In the genomic region with DNA sequence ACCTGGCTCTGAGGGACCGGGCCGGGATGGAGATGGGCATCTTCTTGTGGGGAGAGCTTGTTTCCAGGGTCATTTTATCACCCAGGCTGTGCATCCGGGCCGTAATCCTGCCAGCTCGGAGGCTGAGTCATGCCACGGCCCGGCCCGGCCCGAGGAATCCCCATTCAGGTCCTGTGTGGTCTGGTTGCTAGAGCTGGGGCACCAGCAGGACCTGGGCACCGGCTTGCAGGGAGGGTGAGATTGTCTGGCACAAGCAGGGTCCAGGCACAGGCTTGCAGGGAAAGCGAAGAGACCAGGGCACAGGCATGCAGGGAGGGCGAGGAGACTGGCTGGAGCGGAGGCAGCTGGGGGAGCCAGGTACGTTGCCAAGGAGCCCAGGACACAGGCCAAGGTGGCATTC, we compare ENCODE assay signal across 10 cellular contexts.
DNase-seq lines count a peak whose midpoint lies in the region; ATAC-seq, FAIRE-seq and TF ChIP-seq lines count a peak whose summit lies in the region.
"Had no signal": no experiment of that assay in that cellular context is flagged by ENCODE, and none has a peak within 500 bp of the region (broad histone marks: within the 10 kb centered on the region; RNA-seq: fewer than 3 reads in every experiment).

No MANE protein-coding gene starts in this region.

- H3K4me3 Mint-ChIP-seq in dendritic cell treated with granulocyte-macrophage colony-stimulating factor and Interleukin-4, amounts not matched to agents 40 ng/mL and 50 ng/mL, for 4 days, result no peak overlapping the region
- H3K4me3 Mint-ChIP-seq in activated CD4-positive, alpha-beta T cell treated with anti-CD3 and anti-CD28 coated beads for 36 hours, result no peak overlapping the region

- TF ChIP-seq CTCF in liver (IDR thresholded peaks at IDR 0.05; ENCODE audit: low read depth, low read length, missing input control) (no peak), HepG2 (CRISPR knock-in tag; IDR thresholded peaks at IDR 0.05) (no peak), vagina (IDR thresholded peaks at IDR 0.05) (peak in 1 of 3 experiments; percentile 23)

- no peaks in the 10 kb centered on the region for H3K9me3 Mint-ChIP-seq in dendritic cell treated with granulocyte-macrophage colony-stimulating factor and Interleukin-4, amounts not matched to agents 40 ng/mL and 50 ng/mL, for 4 days
- H3K9me3 Mint-ChIP-seq in activated CD4-positive, alpha-beta T cell treated with anti-CD3 and anti-CD28 coated beads for 36 hours (ENCODE audit: low read depth), result no peaks in the 10 kb centered on the region

- H3K36me3 Mint-ChIP-seq in dendritic cell treated with granulocyte-macrophage colony-stimulating factor and Interleukin-4, amounts not matched to agents 40 ng/mL and 50 ng/mL, for 4 days (ENCODE audit: low read depth), result peaks cover 100% of the 10 kb centered on the region
- peaks cover 7% of the 10 kb centered on the region for H3K36me3 Mint-ChIP-seq in activated CD4-positive, alpha-beta T cell treated with anti-CD3 and anti-CD28 coated beads for 36 hours (ENCODE audit: low read depth)

- H3K36me3 ChIP-seq in liver (ENCODE audit: control insufficient read depth in 4 of 4, insufficient read depth in 3 of 4, low read depth in 1 of 4, low read length in 3 of 4), result peaks cover 11 to 46% (median 23%) of the 10 kb centered on the region in 4 donors
- peaks cover 10% of the 10 kb centered on the region in 2 experiments; a peak in 3 of 5 replicates for H3K36me3 ChIP-seq in HepG2 (replicated peaks in 1 of 2; ENCODE audit: control insufficient read depth in 1 of 2, insufficient read depth in 2 of 2, low read length in 2 of 2)
- H3K36me3 ChIP-seq in vagina, result peaks cover 0 to 43% of the 10 kb centered on the region in 2 donors

- TF ChIP-seq POLR2A in HepG2 (IDR thresholded peaks at IDR 0.05; ENCODE audit: insufficient read depth in 1 of 2, low read depth in 2 of 2, low read length in 2 of 2) (no peak), vagina (IDR thresholded peaks at IDR 0.05) (no peak)

- in situ Hi-C loops in HepG2 (cut with HindIII; ENCODE audit: extremely low pct_ligation_motif_present, low pct_unique_long_range_greater_than_20kb), result no loop called here

- H2AFZ ChIP-seq in HepG2 (ENCODE audit: low read length), result no peak overlapping the region

- POLR2A ChIA-PET in HepG2 (lab: Yijun Ruan, JAX), result no interaction called here
- POLR2A ChIA-PET in activated CD4-positive, alpha-beta T cell treated with anti-CD3 and anti-CD28 coated beads for 36 hours (lab: Charles Lee), result no interaction called here

- TF ChIP-seq EP300 in HepG2 (IDR thresholded peaks at IDR 0.05; ENCODE audit: low read depth in 2 of 2, low read length in 2 of 2), result no peak
- no peak for TF ChIP-seq EP300 in HepG2 (CRISPR knock-in tag; IDR thresholded peaks at IDR 0.05; ENCODE audit: borderline replicate concordance)

- peak overlapping the region; percentile 63 for H3K27ac Mint-ChIP-seq in dendritic cell treated with granulocyte-macrophage colony-stimulating factor and Interleukin-4, amounts not matched to agents 40 ng/mL and 50 ng/mL, for 4 days
- H3K27ac Mint-ChIP-seq in activated CD4-positive, alpha-beta T cell treated with anti-CD3 and anti-CD28 coated beads for 36 hours, result no peak overlapping the region

- CTCF ChIA-PET in HepG2 (lab: Yijun Ruan, JAX; ENCODE audit: low intra/inter-chr PET ratio, low total read pairs), result no interaction called here
- CTCF ChIA-PET in activated CD4-positive, alpha-beta T cell treated with anti-CD3 and anti-CD28 coated beads for 36 hours (lab: Charles Lee), result no interaction called here

- H4K20me1 ChIP-seq in HepG2 (ENCODE audit: insufficient read depth, low read length), result no peaks in the 10 kb centered on the region

- no peaks in the 10 kb centered on the region for H3K9me3 ChIP-seq in liver (ENCODE audit: control insufficient read depth in 4 of 4, low read length in 3 of 4)
- H3K9me3 ChIP-seq in HepG2 (ENCODE audit: low read length), result no peaks in the 10 kb centered on the region
- no peaks in the 10 kb centered on the region for H3K9me3 ChIP-seq in vagina

- no peak overlapping the region for H3K9ac ChIP-seq in liver (ENCODE audit: low read depth in 1 of 2, low read length in 2 of 2)
- no peak overlapping the region for H3K9ac ChIP-seq in HepG2 (ENCODE audit: insufficient read depth, low read depth, low read length)

- no peaks in the 10 kb centered on the region for H3K27me3 Mint-ChIP-seq in dendritic cell treated with granulocyte-macrophage colony-stimulating factor and Interleukin-4, amounts not matched to agents 40 ng/mL and 50 ng/mL, for 4 days
- no peaks in the 10 kb centered on the region for H3K27me3 Mint-ChIP-seq in activated CD4-positive, alpha-beta T cell treated with anti-CD3 and anti-CD28 coated beads for 36 hours

- H3K79me2 ChIP-seq in HepG2 (ENCODE audit: insufficient read depth, low read length), result no peaks in the 10 kb centered on the region

- no peak for FAIRE-seq in HepG2 (lab: Jason Lieb, UNC)

- H3K4me3 ChIP-seq in liver (ENCODE audit: low read depth in 1 of 3, low read length in 3 of 3) (no peak overlapping the region), HepG2 (replicated peaks in 1 of 3; ENCODE audit: insufficient read depth in 1 of 3, low read depth in 2 of 3, low read length in 3 of 3) (no peak overlapping the region), vagina (no peak overlapping the region)

- ATAC-seq in HepG2 (no peak), HG02973 (IDR thresholded peaks at IDR 0.05; ENCODE audit: unreplicated experiment) (no peak)
- no peak for ATAC-seq in activated CD4-positive, alpha-beta T cell treated with anti-CD3 and anti-CD28 coated beads for 36 hours

- H3K4me1 ChIP-seq in liver (ENCODE audit: control insufficient read depth in 4 of 4, insufficient read depth in 4 of 4, low read length in 3 of 4), result peaks cover 20 to 77% (median 52%) of the 10 kb centered on the region in 4 donors
- peaks cover 41% of the 10 kb centered on the region for H3K4me1 ChIP-seq in HepG2 (ENCODE audit: insufficient read depth, low read length)
- peaks cover 78% of the 10 kb centered on the region for H3K4me1 ChIP-seq in vagina

- no peak overlapping the region for H3K4me2 ChIP-seq in HepG2 (ENCODE audit: low read depth, low read length)

- WGBS in liver, result 45% methylated on average over 14 of the region's 14 CpGs
- WGBS in HepG2 (ENCODE audit: low lambda C conversion rate), result 100% methylated on average over 4 of the region's 14 CpGs

- H3K27me3 ChIP-seq in liver (ENCODE audit: control insufficient read depth in 4 of 4, insufficient read depth in 4 of 4, low read length in 3 of 4) (no peaks in the 10 kb centered on the region), HepG2 (ENCODE audit: control insufficient read depth in 1 of 2, insufficient read depth in 2 of 2, low read length in 2 of 2) (no peaks in the 10 kb centered on the region), vagina (no peaks in the 10 kb centered on the region)

- H3K4me1 Mint-ChIP-seq in dendritic cell treated with granulocyte-macrophage colony-stimulating factor and Interleukin-4, amounts not matched to agents 40 ng/mL and 50 ng/mL, for 4 days (ENCODE audit: low read depth), result peaks cover 54% of the 10 kb centered on the region
- no peaks in the 10 kb centered on the region for H3K4me1 Mint-ChIP-seq in activated CD4-positive, alpha-beta T cell treated with anti-CD3 and anti-CD28 coated beads for 36 hours

- TF ChIP-seq RAD21 in liver (IDR thresholded peaks at IDR 0.05) (no peak), HepG2 (CRISPR knock-in tag; IDR thresholded peaks at IDR 0.05) (no peak)

- BruUV-seq in HepG2 (replicated peaks; lab: Mats Ljungman, UMichigan), result no TSS peak

- intact Hi-C loops in HepG2 (cut with micrococcal nuclease; ENCODE audit: unreplicated experiment), result loop anchor here (10.0 kb wide), 1 partner anchor 48 kb away; no protein-coding TSS in a partner anchor
- intact Hi-C loops in dendritic cell treated with granulocyte-macrophage colony-stimulating factor and Interleukin-4, amounts not matched to agents 40 ng/mL and 50 ng/mL, for 4 days (cut with micrococcal nuclease), result no loop called here
- intact Hi-C loops in vagina (cut with DNase I), result loop anchor here (5.0 kb wide), 1 partner anchor 106 kb away; a partner anchor contains a TSS
- intact Hi-C loops in activated CD4-positive, alpha-beta T cell treated with anti-CD3 and anti-CD28 coated beads for 36 hours (cut with DNase I, micrococcal nuclease), result no loop called here

- H3K27ac ChIP-seq in liver (ENCODE audit: low read depth in 1 of 2, low read length in 2 of 2), result peak overlapping the region; percentile 87 to 89
- no peak overlapping the region for H3K27ac ChIP-seq in HepG2 (ENCODE audit: extremely low read length, insufficient read depth, low read length)
- H3K27ac ChIP-seq in vagina, result peak overlapping the region; percentile 96

- no peak for DNase-seq in HepG2 (ENCODE audit: low spot score)
- peak; percentile 36 for DNase-seq in midbrain (lab: John Stamatoyannopoulos, UW)
- no peak for DNase-seq in vagina (ENCODE audit: extremely low spot score in 2 of 2)
- DNase-seq in activated CD4-positive, alpha-beta T cell treated with anti-CD3 and anti-CD28 coated beads for 36 hours, result no peak
- no peak for DNase-seq in stimulated activated CD4-positive, alpha-beta T cell treated with anti-CD3 and anti-CD28 coated beads, Interleukin-1b, Interleukin-23, amount 100 ng/mL, for 48 hours
- DNase-seq: Karpas-422, NCI-H526 treated with DMSO at 0.1 percent for 48 hours had no signal

TF ChIP-seq in liver, 16 proteins besides CTCF, POLR2A, EP300 and RAD21 (continues in another document):
- no peak for TF ChIP-seq RXRA (IDR thresholded peaks at IDR 0.05)
- no peak for TF ChIP-seq NR2F2 (IDR thresholded peaks at IDR 0.05)

TF ChIP-seq in HepG2, 621 proteins besides CTCF, POLR2A, EP300 and RAD21 (continues in another document):
- no peak for TF ChIP-seq MAFK (conservative IDR thresholded peaks at IDR 0.05 in 1 of 2, IDR thresholded peaks at IDR 0.05 in 1 of 2; ENCODE audit: low read length in 2 of 2)

Comparison
In these comparisons a context has a peak if more than half of its experiments do, and no peak if none do; other contexts are left out.
1. intact Hi-C loops: an anchor here in HepG2 (10.0 kb wide) and vagina (5.0 kb wide); none called in dendritic cell treated with granulocyte-macrophage colony-stimulating factor and Interleukin-4, amounts not matched to agents 40 ng/mL and 50 ng/mL, for 4 days and activated CD4-positive, alpha-beta T cell treated with anti-CD3 and anti-CD28 coated beads for 36 hours.